20 cellular contexts compared by ENCODE assay signal in genomic region chr1:35935436-35935835, GRCh38. TPM values are rescaled to one million over a fixed set of nuclear protein-coding genes. Genes with fewer than 3 reads are reported as not detected.
DNase-seq lines count a peak whose midpoint lies in the region; ATAC-seq, FAIRE-seq and TF ChIP-seq lines count a peak whose summit lies in the region.
"Had no signal": no experiment of that assay in that cellular context is flagged by ENCODE, and none has a peak within 500 bp of the region (broad histone marks: within the 10 kb centered on the region; RNA-seq: fewer than 3 reads in every experiment).

No MANE protein-coding gene starts in this region.

- no peak overlapping the region for H4K8ac ChIP-seq in IMR-90 (ENCODE audit: low read depth in 2 of 2, low read length in 2 of 2)

- peaks cover 16% of the 10 kb centered on the region for H3K4me1 Mint-ChIP-seq in astrocyte (ENCODE audit: low read depth, unreplicated experiment)
- H3K4me1 Mint-ChIP-seq in nephron = peaks cover 37% of the 10 kb centered on the region
- peaks cover 35% of the 10 kb centered on the region for H3K4me1 Mint-ChIP-seq in stimulated activated naive CD8-positive, alpha-beta T cell treated with anti-CD3 and anti-CD28 coated beads, Interleukin-15, amount 100 ng/mL, for 72 hours

- no peak for ATAC-seq in IMR-90 (ENCODE audit: low read depth)
- no peak for ATAC-seq in HG02623 (IDR thresholded peaks at IDR 0.05; ENCODE audit: unreplicated experiment)
- ATAC-seq in stimulated activated naive CD8-positive, alpha-beta T cell treated with anti-CD3 and anti-CD28 coated beads, Interleukin-15, amount 100 ng/mL, for 72 hours = no peak
- ATAC-seq: left ventricle myocardium superior; stimulated activated effector memory CD8-positive, alpha-beta T cell treated with anti-CD3 and anti-CD28 coated beads, Interleukin-12 subunit alpha, Interleukin-12 subunit beta, amount 100 ng/mL, for 72 hours had no signal

- TF ChIP-seq RAD21 in IMR-90 (IDR thresholded peaks at IDR 0.05; ENCODE audit: low read length) = no peak

- peak; percentile 78 for DNase-seq in IMR-90
- DNase-seq in astrocyte (ENCODE audit: low read depth) = peak; percentile 23
- DNase-seq in fibroblast of pulmonary artery (ENCODE audit: low read depth) = peak; percentile 81
- no peak for DNase-seq in KBM-7
- no peak for DNase-seq in stimulated activated naive CD8-positive, alpha-beta T cell treated with anti-CD3 and anti-CD28 coated beads, Interleukin-15, amount 100 ng/mL, for 72 hours
- DNase-seq: activated CD4-positive, alpha-beta T cell treated with anti-CD3 and anti-CD28 coated beads, Interleukin-2, amount 50 U/mL, for 1 hour; activated gamma-delta T cell treated with Interleukin-2 at 50 U/mL for 16 hours; CD4-positive, alpha-beta memory T cell; colonic mucosa; DMS53; HCEC 1CT; left ventricle myocardium superior; NCI-H2029; NCI-H345 had no signal

- H4K91ac ChIP-seq in IMR-90 (ENCODE audit: insufficient read depth, low read depth, low read length) = no peak overlapping the region

- dilution Hi-C loops in IMR-90 (cut with HindIII; ENCODE audit: low sequenced_read_pairs, unreplicated experiment) = no loop called here

- H3K4me3 Mint-ChIP-seq in astrocyte (ENCODE audit: unreplicated experiment) (no peak overlapping the region), nephron (peak overlapping the region in 2 of 3 experiments; percentile 48 to 57)
- H3K4me3 Mint-ChIP-seq in stimulated activated naive CD8-positive, alpha-beta T cell treated with anti-CD3 and anti-CD28 coated beads, Interleukin-15, amount 100 ng/mL, for 72 hours = no peak overlapping the region
- H3K4me3 Mint-ChIP-seq: CD4-positive, alpha-beta memory T cell; stimulated activated effector memory CD8-positive, alpha-beta T cell treated with anti-CD3 and anti-CD28 coated beads, Interleukin-12 subunit alpha, Interleukin-12 subunit beta, amount 100 ng/mL, for 72 hours had no signal

- peaks cover 8 to 44% of the 10 kb centered on the region in 2 experiments for H3K79me1 ChIP-seq in IMR-90 (ENCODE audit: low read depth in 1 of 2, low read length in 2 of 2)

- H2AFZ ChIP-seq in IMR-90 (replicated peaks; ENCODE audit: low read length, poor library complexity) = no peak overlapping the region
- H2AFZ ChIP-seq in astrocyte (ENCODE audit: low read depth, low read length) = no peak overlapping the region

- H3K27me3 ChIP-seq in IMR-90 (ENCODE audit: control insufficient read depth, insufficient read depth, low read length) = no peaks in the 10 kb centered on the region
- no peaks in the 10 kb centered on the region for H3K27me3 ChIP-seq in astrocyte (ENCODE audit: insufficient read depth, low read length)
- H3K27me3 ChIP-seq: ascending aorta, colonic mucosa had no signal

- in situ Hi-C loops in IMR-90 (cut with MboI; ENCODE audit: low sequenced_read_pairs) (no loop called here), KBM-7 (cut with MboI; ENCODE audit: low pct_unique_long_range_greater_than_20kb, low sequenced_read_pairs) (no loop called here)

- CTCF ChIA-PET in IMR-90 (lab: Yijun Ruan, JAX) = no interaction called here

- H3K27ac ChIP-seq in IMR-90 (ENCODE audit: insufficient read depth, low read length) (no peak overlapping the region), astrocyte (ENCODE audit: low read depth, low read length) (no peak overlapping the region)
- H3K27ac ChIP-seq: ascending aorta, colonic mucosa, HL-60, thoracic aorta had no signal

- TF ChIP-seq POLR2A in IMR-90 (IDR thresholded peaks at IDR 0.05; ENCODE audit: low read depth, low read length) = no peak

- H3K27ac Mint-ChIP-seq in astrocyte (ENCODE audit: unreplicated experiment) (no peak overlapping the region), nephron (peak overlapping the region; percentile 93 to 95 (median 94))
- H3K27ac Mint-ChIP-seq in stimulated activated naive CD8-positive, alpha-beta T cell treated with anti-CD3 and anti-CD28 coated beads, Interleukin-15, amount 100 ng/mL, for 72 hours = no peak overlapping the region
- H3K27ac Mint-ChIP-seq: CD4-positive, alpha-beta memory T cell; stimulated activated effector memory CD8-positive, alpha-beta T cell treated with anti-CD3 and anti-CD28 coated beads, Interleukin-12 subunit alpha, Interleukin-12 subunit beta, amount 100 ng/mL, for 72 hours had no signal

- no peak overlapping the region for H3K14ac ChIP-seq in IMR-90 (replicated peaks; ENCODE audit: low read depth, low read length)

- H3K9ac ChIP-seq in IMR-90 (ENCODE audit: low read depth, low read length) (no peak overlapping the region), astrocyte (ENCODE audit: low read length) (no peak overlapping the region)

- H3K9me3 ChIP-seq in IMR-90 (ENCODE audit: control insufficient read depth, insufficient read depth, low read length) = no peaks in the 10 kb centered on the region
- no peaks in the 10 kb centered on the region for H3K9me3 ChIP-seq in astrocyte (ENCODE audit: insufficient read depth, low read depth, low read length)
- H3K9me3 ChIP-seq: ascending aorta, colonic mucosa, thoracic aorta had no signal

- H3K18ac ChIP-seq in IMR-90 (ENCODE audit: low read depth, low read length) = no peak overlapping the region

- TF ChIP-seq CTCF in IMR-90 (conservative IDR thresholded peaks at IDR 0.05; ENCODE audit: low read depth, low read length) = no peak
- TF ChIP-seq CTCF in astrocyte (IDR thresholded peaks at IDR 0.05; ENCODE audit: insufficient read depth, low read depth, low read length) = no peak
- no peak for TF ChIP-seq CTCF in fibroblast of pulmonary artery (IDR thresholded peaks at IDR 0.05; ENCODE audit: low read length, missing control alignments)
- no peak for TF ChIP-seq CTCF in nephron (IDR thresholded peaks at IDR 0.05; ENCODE audit: unreplicated experiment in 3 of 3)

- no peak overlapping the region for H4K5ac ChIP-seq in IMR-90 (ENCODE audit: low read depth, low read length)

- H3K27me3 Mint-ChIP-seq in astrocyte (ENCODE audit: low read depth, unreplicated experiment) = no peaks in the 10 kb centered on the region
- no peaks in the 10 kb centered on the region for H3K27me3 Mint-ChIP-seq in nephron (ENCODE audit: low read depth)
- no peaks in the 10 kb centered on the region for H3K27me3 Mint-ChIP-seq in stimulated activated naive CD8-positive, alpha-beta T cell treated with anti-CD3 and anti-CD28 coated beads, Interleukin-15, amount 100 ng/mL, for 72 hours
- H3K27me3 Mint-ChIP-seq: CD4-positive, alpha-beta memory T cell had no signal

- H3K4me3 ChIP-seq in IMR-90 (ENCODE audit: insufficient read depth, low read depth, low read length) (no peak overlapping the region), astrocyte (ENCODE audit: insufficient read depth, low read depth, low read length) (no peak overlapping the region), fibroblast of pulmonary artery (replicated peaks; ENCODE audit: low read depth, low read length) (no peak overlapping the region)
- H3K4me3 ChIP-seq: ascending aorta, colonic mucosa, thoracic aorta had no signal

- no peak overlapping the region for H3K4ac ChIP-seq in IMR-90 (ENCODE audit: low read depth, low read length)

- H3K4me1 ChIP-seq in IMR-90 (ENCODE audit: control insufficient read depth, insufficient read depth, low read length) = peaks cover 5% of the 10 kb centered on the region
- H3K4me1 ChIP-seq in astrocyte (ENCODE audit: insufficient read depth, low read length) = peaks cover 5% of the 10 kb centered on the region

- H3K4me2 ChIP-seq in IMR-90 (ENCODE audit: low read depth, low read length) (peak overlapping the region; percentile 35; the same call in 1 of the 2 replicates), astrocyte (ENCODE audit: low read length) (no peak overlapping the region)

- no peak overlapping the region for H2AK9ac ChIP-seq in IMR-90 (replicated peaks; ENCODE audit: low read depth, low read length, poor library complexity)

- no peak overlapping the region for H2AK5ac ChIP-seq in IMR-90 (ENCODE audit: low read depth, low read length)

- H3K36me3 Mint-ChIP-seq in astrocyte (ENCODE audit: low read depth, unreplicated experiment) (no peaks in the 10 kb centered on the region), nephron (ENCODE audit: low read depth) (no peaks in the 10 kb centered on the region)

- H2BK20ac ChIP-seq in IMR-90 (ENCODE audit: low read depth, low read length) = no peak overlapping the region

- no peak overlapping the region for H2BK5ac ChIP-seq in IMR-90 (ENCODE audit: low read depth, low read length, poor library complexity, severe bottlenecking)

- POLR2A ChIA-PET in IMR-90 (lab: Charles Lee; ENCODE audit: unreplicated experiment) = no interaction called here

- no peak overlapping the region for H2BK120ac ChIP-seq in IMR-90 (ENCODE audit: low read depth, low read length)

- FAIRE-seq in astrocyte (lab: Jason Lieb, UNC) = no peak

- no peaks in the 10 kb centered on the region for H3K9me3 Mint-ChIP-seq in astrocyte (ENCODE audit: unreplicated experiment)
- no peaks in the 10 kb centered on the region for H3K9me3 Mint-ChIP-seq in nephron
- no peaks in the 10 kb centered on the region for H3K9me3 Mint-ChIP-seq in stimulated activated naive CD8-positive, alpha-beta T cell treated with anti-CD3 and anti-CD28 coated beads, Interleukin-15, amount 100 ng/mL, for 72 hours
- H3K9me3 Mint-ChIP-seq: CD4-positive, alpha-beta memory T cell; stimulated activated effector memory CD8-positive, alpha-beta T cell treated with anti-CD3 and anti-CD28 coated beads, Interleukin-12 subunit alpha, Interleukin-12 subunit beta, amount 100 ng/mL, for 72 hours had no signal

- H3K9me1 ChIP-seq in IMR-90 (ENCODE audit: insufficient read depth, low read length) = peaks cover 5% of the 10 kb centered on the region; the same call in 1 of the 2 replicates

- H3K56ac ChIP-seq in IMR-90 (ENCODE audit: extremely low read depth, insufficient read depth, low read length) = no peak overlapping the region

- no peak overlapping the region for H3K23ac ChIP-seq in IMR-90 (ENCODE audit: low read depth, low read length)

- peaks cover 93% of the 10 kb centered on the region for H3K79me2 ChIP-seq in astrocyte (ENCODE audit: insufficient read depth, low read length)

- WGBS in IMR-90 (ENCODE audit: extremely low coverage in 2 of 2, insufficient read length in 1 of 2), 2 experiments = no CpG with 5 or more reads among the region's 2 CpGs

- H2BK15ac ChIP-seq in IMR-90 (ENCODE audit: low read depth, low read length) = no peak overlapping the region

- no TSS peak for BruUV-seq in IMR-90 (replicated peaks; lab: Mats Ljungman, UMichigan)

- H3K36me3 ChIP-seq in IMR-90 (ENCODE audit: control insufficient read depth, insufficient read depth, low read length) (no peaks in the 10 kb centered on the region), astrocyte (ENCODE audit: insufficient read depth, low read length) (no peaks in the 10 kb centered on the region)
- H3K36me3 ChIP-seq: ascending aorta, colonic mucosa, thoracic aorta had no signal

- intact Hi-C loops in IMR-90 (cut with micrococcal nuclease) = loop anchor here (10.0 kb wide), 1 partner anchor 149 kb away; the partner anchor contains the start of genes ADPRS and TEKT2

- H4K20me1 ChIP-seq in IMR-90 (ENCODE audit: insufficient read depth, low read length) (peaks cover 16% of the 10 kb centered on the region), astrocyte (ENCODE audit: insufficient read depth, low read length) (peaks cover 51% of the 10 kb centered on the region)

RNA-seq across cellular contexts. Expression of gene AGO3, which starts 4.5 kb away (rescaled TPM):
- 18.1 and 25.6 TPM in 2 replicates for total RNA-seq in IMR-90 (2012; rRNA removed)
- 8.9 and 10.4 TPM in 2 replicates for polyA plus RNA-seq in IMR-90 (2012; rRNA removed)
- 3.6 and 7.8 TPM in 2 replicates for polyA plus RNA-seq in IMR-90 (2012; cell fraction: cytosol; rRNA removed)
- 6.7 and 16.5 TPM in 2 replicates for polyA plus RNA-seq in IMR-90 (2012; cell fraction: nucleus; rRNA removed; ENCODE audit: low replicate concordance)
- total RNA-seq in astrocyte = 26.5 and 27.0 TPM in 2 replicates

RNA-seq across cellular contexts. Expression of gene AGO1, which starts 52.4 kb away (rescaled TPM):
- total RNA-seq in IMR-90 (2012; rRNA removed) = 17.2 and 21.5 TPM in 2 replicates
- 11.3 TPM in 2 replicates for polyA plus RNA-seq in IMR-90 (2012; rRNA removed)
- polyA plus RNA-seq in IMR-90 (2012; cell fraction: cytosol; rRNA removed) = 4.8 and 5.9 TPM in 2 replicates
- polyA plus RNA-seq in IMR-90 (2012; cell fraction: nucleus; rRNA removed; ENCODE audit: low replicate concordance) = 9.8 and 10.9 TPM in 2 replicates
- total RNA-seq in astrocyte = 34.1 and 35.1 TPM in 2 replicates

Comparison
In these comparisons a context has a peak if more than half of its experiments do, and no peak if none do; other contexts are left out.
1. DNase-seq: peak in IMR-90 (single experiment), astrocyte (single experiment) and fibroblast of pulmonary artery (single experiment); none in KBM-7 (single experiment) and stimulated activated naive CD8-positive, alpha-beta T cell treated with anti-CD3 and anti-CD28 coated beads, Interleukin-15, amount 100 ng/mL, for 72 hours (0 of 2).
2. H3K27ac Mint-ChIP-seq: peak in nephron (3 of 3); none in astrocyte (single experiment) and stimulated activated naive CD8-positive, alpha-beta T cell treated with anti-CD3 and anti-CD28 coated beads, Interleukin-15, amount 100 ng/mL, for 72 hours (0 of 2).
3. H3K4me3 Mint-ChIP-seq: peak in nephron (2 of 3); none in astrocyte (single experiment) and stimulated activated naive CD8-positive, alpha-beta T cell treated with anti-CD3 and anti-CD28 coated beads, Interleukin-15, amount 100 ng/mL, for 72 hours (0 of 2).